In genomic region chr4:106340774-106341173, GRCh38 we compare ENCODE assay signal across 15 cellular contexts. TPM values are rescaled to one million over a fixed set of nuclear protein-coding genes. Genes with fewer than 3 reads are reported as not detected.
DNase-seq lines count a peak whose midpoint lies in the region; ATAC-seq and TF ChIP-seq lines count a peak whose summit lies in the region.
"Had no signal": no experiment of that assay in that cellular context is flagged by ENCODE, and none has a peak within 500 bp of the region (broad histone marks: within the 10 kb centered on the region; RNA-seq: fewer than 3 reads in every experiment).

No MANE protein-coding gene starts in this region.

- H3K9me3 Mint-ChIP-seq in natural killer cell: peaks cover 0 to 10% of the 10 kb centered on the region in 2 donors
- peaks cover 7% of the 10 kb centered on the region for H3K9me3 Mint-ChIP-seq in natural killer cell treated with Interleukin-12 subunit alpha and Interleukin-12 subunit beta and Interleukin-15 and Interleukin-18, amount 100 ng/mL, for 72 hours
- H3K9me3 Mint-ChIP-seq in activated naive CD8-positive, alpha-beta T cell treated with anti-CD3 and anti-CD28 coated beads, Interleukin-2, amount 50 U/mL, for 24 hours: peaks cover 27% of the 10 kb centered on the region

- DNase-seq in natural killer cell: no peak
- no peak for DNase-seq in natural killer cell treated with Interleukin-12 subunit alpha and Interleukin-12 subunit beta and Interleukin-15 and Interleukin-18, amount 100 ng/mL, for 72 hours (ENCODE audit: low spot score)
- DNase-seq in M059J (ENCODE audit: low read depth): peak; percentile 53
- no peak for DNase-seq in activated naive CD8-positive, alpha-beta T cell treated with anti-CD3 and anti-CD28 coated beads, Interleukin-2, amount 50 U/mL, for 24 hours
- DNase-seq in posterior vena cava (ENCODE audit: low spot score): no peak
- no peak for DNase-seq in cerebellum (ENCODE audit: low spot score)
- DNase-seq: H9, KG1, NCI-H1417, NCI-H187, NCI-H526, PC-9 had no signal

- TF ChIP-seq CTCF in natural killer cell (IDR thresholded peaks at IDR 0.05): no peak

- intact Hi-C loops in natural killer cell (cut with micrococcal nuclease): no loop called here
- intact Hi-C loops in posterior vena cava (cut with DNase I): no loop called here

- peak overlapping the region; percentile 4 for H3K4me3 Mint-ChIP-seq in natural killer cell
- H3K4me3 Mint-ChIP-seq in natural killer cell treated with Interleukin-12 subunit alpha and Interleukin-12 subunit beta and Interleukin-15 and Interleukin-18, amount 100 ng/mL, for 72 hours: no peak overlapping the region
- no peak overlapping the region for H3K4me3 Mint-ChIP-seq in activated naive CD8-positive, alpha-beta T cell treated with anti-CD3 and anti-CD28 coated beads, Interleukin-2, amount 50 U/mL, for 24 hours
- H3K4me3 Mint-ChIP-seq: H9 had no signal

- ATAC-seq in natural killer cell (peak in 1 of 3 donors; percentile 43), HG03378 (IDR thresholded peaks at IDR 0.05; ENCODE audit: unreplicated experiment) (no peak)
- no peak for ATAC-seq in natural killer cell treated with Interleukin-12 subunit alpha and Interleukin-12 subunit beta and Interleukin-15 and Interleukin-18, amount 100 ng/mL, for 72 hours
- peak; percentile 46 for ATAC-seq in activated naive CD8-positive, alpha-beta T cell treated with anti-CD3 and anti-CD28 coated beads, Interleukin-2, amount 50 U/mL, for 24 hours

- peaks cover 54 to 55% of the 10 kb centered on the region in 2 donors for H3K4me1 Mint-ChIP-seq in natural killer cell
- peaks cover 38 to 53% of the 10 kb centered on the region in 2 donors for H3K4me1 Mint-ChIP-seq in natural killer cell treated with Interleukin-12 subunit alpha and Interleukin-12 subunit beta and Interleukin-15 and Interleukin-18, amount 100 ng/mL, for 72 hours (ENCODE audit: low read depth in 2 of 2)
- peaks cover 36% of the 10 kb centered on the region for H3K4me1 Mint-ChIP-seq in activated naive CD8-positive, alpha-beta T cell treated with anti-CD3 and anti-CD28 coated beads, Interleukin-2, amount 50 U/mL, for 24 hours

- peak overlapping the region; percentile 72 to 73 for H3K27ac Mint-ChIP-seq in natural killer cell
- H3K27ac Mint-ChIP-seq in natural killer cell treated with Interleukin-12 subunit alpha and Interleukin-12 subunit beta and Interleukin-15 and Interleukin-18, amount 100 ng/mL, for 72 hours: no peak overlapping the region
- no peak overlapping the region for H3K27ac Mint-ChIP-seq in activated naive CD8-positive, alpha-beta T cell treated with anti-CD3 and anti-CD28 coated beads, Interleukin-2, amount 50 U/mL, for 24 hours
- H3K27ac Mint-ChIP-seq: H9 had no signal

- peaks cover 33% of the 10 kb centered on the region for H3K36me3 Mint-ChIP-seq in natural killer cell
- H3K36me3 Mint-ChIP-seq in natural killer cell treated with Interleukin-12 subunit alpha and Interleukin-12 subunit beta and Interleukin-15 and Interleukin-18, amount 100 ng/mL, for 72 hours: peaks cover 43% of the 10 kb centered on the region
- H3K36me3 Mint-ChIP-seq in activated naive CD8-positive, alpha-beta T cell treated with anti-CD3 and anti-CD28 coated beads, Interleukin-2, amount 50 U/mL, for 24 hours (ENCODE audit: low read depth): peaks cover 76% of the 10 kb centered on the region

- no peaks in the 10 kb centered on the region for H3K27me3 Mint-ChIP-seq in natural killer cell (ENCODE audit: low read depth in 2 of 2)
- no peaks in the 10 kb centered on the region for H3K27me3 Mint-ChIP-seq in natural killer cell treated with Interleukin-12 subunit alpha and Interleukin-12 subunit beta and Interleukin-15 and Interleukin-18, amount 100 ng/mL, for 72 hours
- H3K27me3 Mint-ChIP-seq in activated naive CD8-positive, alpha-beta T cell treated with anti-CD3 and anti-CD28 coated beads, Interleukin-2, amount 50 U/mL, for 24 hours: no peaks in the 10 kb centered on the region

RNA-seq across cellular contexts. Expression of gene AIMP1, which starts 24.4 kb away (rescaled TPM):
- total RNA-seq in natural killer cell: 10 to 100 TPM; 37.7 to 46.8 (median 40.3) TPM
- total RNA-seq in natural killer cell treated with Interleukin-12 subunit alpha and Interleukin-12 subunit beta and Interleukin-15 and Interleukin-18, amount 100 ng/mL, for 72 hours: 10 to 100 TPM; 51.0 to 54.4 TPM
- total RNA-seq in M059J (2014; rRNA removed; shearing (Covaris generic)): 38.2 and 47.9 TPM in 2 replicates
- 10 to 100 TPM; 32.7 to 45.8 TPM for total RNA-seq in posterior vena cava
- 18.1 TPM for total RNA-seq in cerebellum

RNA-seq across cellular contexts. Expression of gene TBCK, which starts 24.8 kb away (rescaled TPM):
- 10 to 100 TPM; 49.5 to 78.5 (median 54.2) TPM for total RNA-seq in natural killer cell
- total RNA-seq in natural killer cell treated with Interleukin-12 subunit alpha and Interleukin-12 subunit beta and Interleukin-15 and Interleukin-18, amount 100 ng/mL, for 72 hours: 10 to 100 TPM; 31.3 to 46.1 TPM
- 9.7 and 12.2 TPM in 2 replicates for total RNA-seq in M059J (2014; rRNA removed; shearing (Covaris generic))
- total RNA-seq in posterior vena cava: 10 to 100 TPM; 29.1 to 37.1 TPM
- total RNA-seq in cerebellum: 109 TPM

RNA-seq across cellular contexts. Expression of gene GIMD1, which starts 27.8 kb away (rescaled TPM):
- total RNA-seq in natural killer cell (not detected), posterior vena cava (not detected), cerebellum (not detected)
- not detected for total RNA-seq in natural killer cell treated with Interleukin-12 subunit alpha and Interleukin-12 subunit beta and Interleukin-15 and Interleukin-18, amount 100 ng/mL, for 72 hours
- total RNA-seq in M059J (2014; rRNA removed; shearing (Covaris generic)): not detected in 2 replicates
- total RNA-seq: A673, H9, HT-29, PC-9 had no signal

Comparison
In these comparisons a context has a peak if more than half of its experiments do, and no peak if none do; other contexts are left out.
1. H3K27ac Mint-ChIP-seq: peak in natural killer cell (2 of 2); none in natural killer cell treated with Interleukin-12 subunit alpha and Interleukin-12 subunit beta and Interleukin-15 and Interleukin-18, amount 100 ng/mL, for 72 hours (0 of 2) and activated naive CD8-positive, alpha-beta T cell treated with anti-CD3 and anti-CD28 coated beads, Interleukin-2, amount 50 U/mL, for 24 hours (single experiment).